ENCODE assay signal across 8 cellular contexts in the genomic region with DNA sequence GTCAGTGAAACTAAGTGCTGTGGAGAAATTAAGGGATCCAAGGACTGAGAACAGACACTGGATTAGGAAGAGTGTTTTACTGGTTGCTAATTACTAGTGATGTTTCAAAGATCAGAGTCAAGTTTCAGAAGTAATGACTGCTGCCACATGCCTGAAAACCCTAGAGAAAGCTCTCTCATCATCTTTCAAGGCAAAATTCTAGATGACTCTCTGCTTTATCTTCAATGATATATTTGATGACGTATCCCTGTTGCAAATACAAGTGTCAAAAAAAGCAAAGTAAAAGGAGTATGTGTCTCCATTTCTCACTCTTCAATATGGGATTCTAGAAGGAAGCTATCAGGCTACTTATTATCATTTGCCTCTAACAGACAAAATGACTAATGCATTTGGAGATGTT. TPM values are rescaled to one million over a fixed set of nuclear protein-coding genes. Genes with fewer than 3 reads are reported as not detected.
"Had no signal": no experiment of that assay in that cellular context is flagged by ENCODE, and none has a peak within 500 bp of the region (broad histone marks: within the 10 kb centered on the region; RNA-seq: fewer than 3 reads in every experiment).

No MANE protein-coding gene starts in this region.

- H3K4me3 ChIP-seq: GM23338, HAP-1 had no signal

- ATAC-seq: GM23338, HCT116 had no signal

- H3K4me1 ChIP-seq: HAP-1 had no signal

- H3K9me3 ChIP-seq: HAP-1 had no signal

- H3K4me2 ChIP-seq: GM23338 had no signal

- H2AFZ ChIP-seq: GM23338 had no signal

- DNase-seq: H7, HFFc6, IMR-90 had no signal

- H3K27ac ChIP-seq: HL-60 had no signal

- H3K36me3 ChIP-seq: HAP-1 had no signal

RNA-seq across cellular contexts. Expression of a gene that starts 38.0 kb away (rescaled TPM):
- total RNA-seq: HFFc6, HT1080, IMR-90 had no signal
- polyA plus RNA-seq: GM23338 had no signal
